Comparison of ENCODE assay signal across 8 cellular contexts in genomic region chr6:2908516-2908915, GRCh38. TPM values are rescaled to one million over a fixed set of nuclear protein-coding genes. Genes with fewer than 3 reads are reported as not detected.
DNase-seq lines count a peak whose midpoint lies in the region; ATAC-seq and TF ChIP-seq lines count a peak whose summit lies in the region.
"Not testable (repeated sequence)": the region's sequence is repeated elsewhere in the genome, so short reads cannot be mapped to it uniquely, and the experiment has no call there.

No MANE protein-coding gene starts in this region.

- TF ChIP-seq CTCF in CD8-positive, alpha-beta T cell (IDR thresholded peaks at IDR 0.05); OCI-LY7 (conservative IDR thresholded peaks at IDR 0.05; ENCODE audit: low read length): not testable (repeated sequence)

- H2BK12ac ChIP-seq in trophoblast cell (ENCODE audit: low read length) = not testable (repeated sequence)

- CTCF ChIA-PET in CD8-positive, alpha-beta T cell (lab: Charles Lee) = interaction anchor here (0.6 to 1.3 kb wide), 2 partner anchors 25 to 62 kb away, joined by 5 to 8 read pairs; no protein-coding TSS in a partner anchor
- CTCF ChIA-PET in OCI-LY7 (lab: Charles Lee; ENCODE audit: unreplicated experiment) = not testable (repeated sequence)

- not testable (repeated sequence) for H2BK5ac ChIP-seq in trophoblast cell (ENCODE audit: low read depth, low read length, poor library complexity)

- peak overlapping the region; percentile 42; the same call in 1 of the 2 replicates for H3K4me2 ChIP-seq in OCI-LY7 (ENCODE audit: low read length)
- H3K4me2 ChIP-seq in trophoblast cell (ENCODE audit: low read length) = not testable (repeated sequence)

- 0 out of 2 replicates have a peak overlapping the region, but pooled peaks have one; percentile 33 for H3K9ac ChIP-seq in HUES48 (ENCODE audit: low read depth, low read length)
- not testable (repeated sequence) for H3K9ac ChIP-seq in trophoblast cell (ENCODE audit: low read length)

- H3K23ac ChIP-seq in trophoblast cell (ENCODE audit: low read length) = not testable (repeated sequence)

- H3K4me3 ChIP-seq in CD8-positive, alpha-beta T cell (ENCODE audit: low read depth, low read length); HUES48 (ENCODE audit: low read depth, low read length); OCI-LY7 (ENCODE audit: low read depth, low read length, poor library complexity, severe bottlenecking); trophoblast cell (ENCODE audit: low read depth, low read length): not testable (repeated sequence)

- BruUV-seq in OCI-LY7 (replicated peaks; lab: Mats Ljungman, UMichigan) = not testable (repeated sequence)

- H3K18ac ChIP-seq in trophoblast cell (ENCODE audit: low read length) = not testable (repeated sequence)

- H3K79me1 ChIP-seq in trophoblast cell (ENCODE audit: low read length) = peaks cover 11% of the 10 kb centered on the region

- peak overlapping the region; percentile 29 for H3K27ac Mint-ChIP-seq in CD8-positive, alpha-beta T cell
- not testable (repeated sequence) for H3K27ac Mint-ChIP-seq in activated CD4-positive, alpha-beta T cell treated with anti-CD3 and anti-CD28 coated beads, Interleukin-2, amount 10 ng/mL, durations not matched to agents 24 days and 14 days

- H4K91ac ChIP-seq in trophoblast cell (ENCODE audit: low read depth, low read length) = peak overlapping the region; percentile 53

- not testable (repeated sequence) for H4K8ac ChIP-seq in trophoblast cell (ENCODE audit: low read depth, low read length)

- H4K20me1 ChIP-seq in OCI-LY7 (ENCODE audit: insufficient read depth, low read length) = not testable (repeated sequence)

- H3K4ac ChIP-seq in trophoblast cell (ENCODE audit: low read depth, low read length) = not testable (repeated sequence)

- ATAC-seq in CD8-positive, alpha-beta T cell = peak; percentile 41

- POLR2A ChIA-PET in CD8-positive, alpha-beta T cell (lab: Charles Lee) = interaction anchor here (0.6 kb wide), 1 partner anchor 28 kb away, joined by 4 read pairs; no protein-coding TSS in a partner anchor
- POLR2A ChIA-PET in OCI-LY7 (lab: Charles Lee) = interaction anchor here (0.9 kb wide), 1 partner anchor 9 kb away, joined by 3 read pairs; no protein-coding TSS in a partner anchor

- H3K27me3 ChIP-seq in CD8-positive, alpha-beta T cell (ENCODE audit: insufficient read depth, low read length); HUES48 (ENCODE audit: control insufficient read depth, insufficient read depth, low read length); trophoblast cell (ENCODE audit: insufficient read depth, low read length): not testable (repeated sequence)

- not testable (repeated sequence) for DNase-seq in CD8-positive, alpha-beta T cell; OCI-LY7 (ENCODE audit: low spot score)
- DNase-seq in NCI-H2107 treated with DMSO at 0.1 percent for 48 hours (lab: John Stamatoyannopoulos, UW; ENCODE audit: unreplicated experiment) (peak; percentile 52), cerebellar cortex (ENCODE audit: low spot score) (peak; percentile 35), kidney tubule cell (ENCODE audit: low spot score) (peak; percentile 60), trophoblast cell (peak; percentile 82 to 88)
- peak; percentile 58 for DNase-seq in activated CD4-positive, alpha-beta T cell treated with anti-CD3 and anti-CD28 coated beads, Interleukin-2, amount 10 ng/mL, durations not matched to agents 24 days and 14 days

- H3K36me3 ChIP-seq in CD8-positive, alpha-beta T cell (ENCODE audit: insufficient read depth, low read length); HUES48 (ENCODE audit: control insufficient read depth, insufficient read depth, low read length); OCI-LY7 (ENCODE audit: insufficient read depth, low read length); trophoblast cell (ENCODE audit: control insufficient read depth in 1 of 2, insufficient read depth in 2 of 2, low read length in 2 of 2): not testable (repeated sequence)

- H3K9me3 ChIP-seq in CD8-positive, alpha-beta T cell (ENCODE audit: low read length); HUES48 (ENCODE audit: control insufficient read depth, insufficient read depth, low read length); OCI-LY7 (ENCODE audit: low read length); trophoblast cell (ENCODE audit: insufficient read depth, low read depth, low read length): not testable (repeated sequence)

- not testable (repeated sequence) for H3K9me2 ChIP-seq in OCI-LY7 (ENCODE audit: insufficient read depth, low read length)

- not testable (repeated sequence) for H3K4me3 Mint-ChIP-seq in CD8-positive, alpha-beta T cell; activated CD4-positive, alpha-beta T cell treated with anti-CD3 and anti-CD28 coated beads, Interleukin-2, amount 10 ng/mL, durations not matched to agents 24 days and 14 days

- H3K79me2 ChIP-seq in OCI-LY7 (ENCODE audit: insufficient read depth, low read depth, low read length); trophoblast cell (ENCODE audit: control insufficient read depth, insufficient read depth, low read length, poor library complexity): not testable (repeated sequence)

- WGBS in trophoblast cell (ENCODE audit: extremely low coverage, insufficient coverage, insufficient read length) = no CpG with 5 or more reads among the region's 3 CpGs

- H3K27ac ChIP-seq in CD8-positive, alpha-beta T cell (ENCODE audit: low read depth, low read length) = not testable (repeated sequence)
- peak overlapping the region; percentile 85 for H3K27ac ChIP-seq in HUES48 (ENCODE audit: low read depth, low read length)
- H3K27ac ChIP-seq in OCI-LY7 (ENCODE audit: low read depth, low read length, poor library complexity, severe bottlenecking) = peak overlapping the region; percentile 47
- H3K27ac ChIP-seq in trophoblast cell (ENCODE audit: low read depth, low read length) = peak overlapping the region; percentile 74

- not testable (repeated sequence) for H3K4me1 ChIP-seq in CD8-positive, alpha-beta T cell (ENCODE audit: insufficient read depth, low read length); trophoblast cell (ENCODE audit: control insufficient read depth in 1 of 2, insufficient read depth in 2 of 2, low read length in 2 of 2)
- H3K4me1 ChIP-seq in HUES48 (ENCODE audit: control insufficient read depth, insufficient read depth, low read length) (peaks cover 24% of the 10 kb centered on the region), OCI-LY7 (ENCODE audit: insufficient read depth, low read length, poor library complexity, severe bottlenecking) (peaks cover 78% of the 10 kb centered on the region)

- H2BK120ac ChIP-seq in trophoblast cell (ENCODE audit: insufficient read depth, low read length, poor library complexity) = not testable (repeated sequence)

- peaks cover 38% of the 10 kb centered on the region for H3K4me1 Mint-ChIP-seq in CD8-positive, alpha-beta T cell (ENCODE audit: low read depth)
- H3K4me1 Mint-ChIP-seq in activated CD4-positive, alpha-beta T cell treated with anti-CD3 and anti-CD28 coated beads, Interleukin-2, amount 10 ng/mL, durations not matched to agents 24 days and 14 days = peaks cover 39% of the 10 kb centered on the region

- intact Hi-C loops in CD8-positive, alpha-beta T cell (cut with DNase I, micrococcal nuclease); OCI-LY7 (cut with micrococcal nuclease; ENCODE audit: unreplicated experiment); activated CD4-positive, alpha-beta T cell treated with anti-CD3 and anti-CD28 coated beads, Interleukin-2, amount 10 ng/mL, durations not matched to agents 24 days and 14 days (cut with micrococcal nuclease): not testable (repeated sequence)

- H4K12ac ChIP-seq in trophoblast cell (ENCODE audit: low read depth, low read length) = not testable (repeated sequence)

- H3K9me3 Mint-ChIP-seq in CD8-positive, alpha-beta T cell; activated CD4-positive, alpha-beta T cell treated with anti-CD3 and anti-CD28 coated beads, Interleukin-2, amount 10 ng/mL, durations not matched to agents 24 days and 14 days: not testable (repeated sequence)

- H2AFZ ChIP-seq in OCI-LY7 (ENCODE audit: low read length) = peak overlapping the region; percentile 71; the same call in 1 of the 2 replicates
- not testable (repeated sequence) for H2AFZ ChIP-seq in trophoblast cell (ENCODE audit: insufficient read depth, low read length, poor library complexity)

- not testable (repeated sequence) for H2AK5ac ChIP-seq in trophoblast cell (ENCODE audit: low read length)

- H3K27me3 Mint-ChIP-seq in CD8-positive, alpha-beta T cell (ENCODE audit: low read depth); activated CD4-positive, alpha-beta T cell treated with anti-CD3 and anti-CD28 coated beads, Interleukin-2, amount 10 ng/mL, durations not matched to agents 24 days and 14 days: not testable (repeated sequence)

- H3K14ac ChIP-seq in trophoblast cell (ENCODE audit: low read length) = not testable (repeated sequence)

- not testable (repeated sequence) for H3K36me3 Mint-ChIP-seq in CD8-positive, alpha-beta T cell; activated CD4-positive, alpha-beta T cell treated with anti-CD3 and anti-CD28 coated beads, Interleukin-2, amount 10 ng/mL, durations not matched to agents 24 days and 14 days (ENCODE audit: low read depth)

RNA-seq across cellular contexts. Expression of gene SERPINB9, which starts 5.4 kb away (rescaled TPM):
- total RNA-seq in CD8-positive, alpha-beta T cell = 10 to 100 TPM; 36.0 to 39.1 TPM
- 74.7 and 78.4 TPM in 2 replicates for total RNA-seq in OCI-LY7 (2014; rRNA removed; shearing (Covaris generic))
- total RNA-seq in OCI-LY7 (2022) = 166 and 167 TPM in 2 replicates
- 81.3 and 83.8 TPM in 2 replicates for total RNA-seq in activated CD4-positive, alpha-beta T cell treated with anti-CD3 and anti-CD28 coated beads, Interleukin-2, amount 10 ng/mL, durations not matched to agents 24 days and 14 days
- polyA plus RNA-seq in trophoblast cell (2013) = 414 and 460 TPM in 2 replicates
